ENCODE assay signal across 17 cellular contexts in the genomic region with DNA sequence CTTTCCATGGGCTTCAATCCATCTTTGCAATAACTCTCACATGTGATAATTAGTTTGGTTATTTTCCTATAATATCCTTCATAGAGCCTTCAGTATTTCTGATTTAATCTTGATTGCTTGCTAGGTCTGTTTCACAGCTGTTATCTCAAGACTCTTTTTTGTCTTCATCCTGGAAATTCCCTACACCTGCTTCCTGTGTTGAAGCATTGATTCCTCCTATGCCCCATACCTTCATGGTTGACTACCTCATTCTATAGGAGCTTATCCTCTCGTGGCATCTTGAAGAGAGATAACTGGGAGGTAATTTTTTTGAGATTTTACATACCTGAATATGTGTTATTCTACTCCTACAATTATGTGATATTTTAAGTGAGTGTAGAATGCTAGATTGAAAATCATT. TPM values are rescaled to one million over a fixed set of nuclear protein-coding genes. Genes with fewer than 3 reads are reported as not detected.
DNase-seq lines count a peak whose midpoint lies in the region; ATAC-seq and TF ChIP-seq lines count a peak whose summit lies in the region.
"Had no signal": no experiment of that assay in that cellular context is flagged by ENCODE, and none has a peak within 500 bp of the region (broad histone marks: within the 10 kb centered on the region; RNA-seq: fewer than 3 reads in every experiment).

No MANE protein-coding gene starts in this region.

- H3K27me3 ChIP-seq in ACC112 (ENCODE audit: insufficient read depth, low read length) (no peaks in the 10 kb centered on the region), esophagus squamous epithelium (no peaks in the 10 kb centered on the region), spleen (replicated peaks in 1 of 7) (no peaks in the 10 kb centered on the region)
- H3K27me3 ChIP-seq: heart left ventricle, upper lobe of left lung had no signal

- H3K4me1 ChIP-seq in ACC112 (ENCODE audit: control insufficient read depth, insufficient read depth, low read length, unreplicated experiment) (peaks cover 32% of the 10 kb centered on the region), esophagus squamous epithelium (peaks cover 0 to 27% (median 1%) of the 10 kb centered on the region in 3 donors), spleen (peaks cover 11 to 64% (median 19%) of the 10 kb centered on the region in 6 donors)

- peak overlapping the region; percentile 62 for H3K4me3 ChIP-seq in ACC112 (ENCODE audit: low read depth, low read length)
- H3K4me3 ChIP-seq in esophagus squamous epithelium, result no peak overlapping the region
- H3K4me3 ChIP-seq in spleen, result no peak overlapping the region
- H3K4me3 ChIP-seq: heart left ventricle, upper lobe of left lung had no signal

- peaks cover 56% of the 10 kb centered on the region for H3K79me2 ChIP-seq in ACC112 (ENCODE audit: control insufficient read depth, insufficient read depth, low read length, unreplicated experiment)

- no peak for TF ChIP-seq POLR2A in esophagus squamous epithelium (IDR thresholded peaks at IDR 0.05)
- TF ChIP-seq POLR2A in spleen (IDR thresholded peaks at IDR 0.05), result no peak

- peak; percentile 52 for DNase-seq in NAMALWA (ENCODE audit: low spot score)
- DNase-seq in glomerular visceral epithelial cell (ENCODE audit: extremely low spot score), result peak; percentile 19
- no peak for DNase-seq in esophagus squamous epithelium (lab: John Stamatoyannopoulos, UW)
- no peak for DNase-seq in spleen
- DNase-seq in DMS 273 (lab: John Stamatoyannopoulos, UW; ENCODE audit: unreplicated experiment), result no peak
- DNase-seq: activated CD8-positive, alpha-beta T cell treated with anti-CD3 and anti-CD28 coated beads, Interleukin-2, amount 10 ng/mL, durations not matched to agents 7 days and 5 days; aorta; heart left ventricle; islet precursor cell; MV-4-11; NCI-H774; occipital lobe; upper lobe of left lung had no signal

- intact Hi-C loops in esophagus squamous epithelium (cut with DNase I), result no loop called here
- intact Hi-C loops in spleen (cut with DNase I; ENCODE audit: low total_unique reads), result no loop called here

- peak; percentile 64 for ATAC-seq in GM19463 (IDR thresholded peaks at IDR 0.05; ENCODE audit: unreplicated experiment)
- no peak for ATAC-seq in HG03442 (IDR thresholded peaks at IDR 0.05; ENCODE audit: unreplicated experiment)
- ATAC-seq: activated CD8-positive, alpha-beta T cell treated with anti-CD3 and anti-CD28 coated beads, Interleukin-2, amount 10 ng/mL, durations not matched to agents 7 days and 5 days; sciatic nerve had no signal

- TF ChIP-seq CTCF in esophagus squamous epithelium (IDR thresholded peaks at IDR 0.05) (no peak), spleen (IDR thresholded peaks at IDR 0.05 in 8 of 11, conservative IDR thresholded peaks at IDR 0.05 in 3 of 11) (no peak)

- H3K9me3 ChIP-seq in esophagus squamous epithelium (peaks cover 0 to 5% (median 0%) of the 10 kb centered on the region in 3 donors), spleen (peaks cover 0 to 21% (median 15%) of the 10 kb centered on the region in 8 donors)

- 40 to 42% methylated on average over 1 of the region's 1 CpG for WGBS in esophagus squamous epithelium, 2 donors
- WGBS in spleen, 5 donors, result 36 to 64% (median 50%) methylated on average over 1 of the region's 1 CpG

- H3K27ac ChIP-seq in ACC112 (ENCODE audit: low read depth, low read length), result 0 out of 2 replicates have a peak overlapping the region, but pooled peaks have one; percentile 18
- no peak overlapping the region for H3K27ac ChIP-seq in esophagus squamous epithelium
- no peak overlapping the region for H3K27ac ChIP-seq in spleen
- H3K27ac ChIP-seq: upper lobe of left lung had no signal

- no peaks in the 10 kb centered on the region; the same call in 1 of the 2 replicates for H3K36me3 ChIP-seq in ACC112 (ENCODE audit: insufficient read depth, low read length)
- no peaks in the 10 kb centered on the region for H3K36me3 ChIP-seq in esophagus squamous epithelium
- H3K36me3 ChIP-seq in spleen, result no peaks in the 10 kb centered on the region
- H3K36me3 ChIP-seq: heart left ventricle, upper lobe of left lung had no signal

- no peak overlapping the region for H2AFZ ChIP-seq in ACC112 (ENCODE audit: low read length, unreplicated experiment)

RNA-seq across cellular contexts. Expression of gene PIK3CA, which starts 26.7 kb away (rescaled TPM):
- total RNA-seq in esophagus squamous epithelium, result 10 to 100 TPM; 10.6 to 20.8 (median 17.2) TPM
- total RNA-seq in spleen, result 10 to 100 TPM; 28.3 to 40.2 (median 32.0) TPM
- 1 to 10 TPM; 4.9 to 6.2 (median 5.5) TPM for polyA plus RNA-seq in spleen

Comparison
In these comparisons a context has a peak if more than half of its experiments do, and no peak if none do; other contexts are left out.
1. DNase-seq: peak in NAMALWA (single experiment) and glomerular visceral epithelial cell (single experiment); none in esophagus squamous epithelium (single experiment), spleen (single experiment) and DMS 273 (single experiment).